Comparison of ENCODE assay signal across 8 cellular contexts in genomic region chr6:84764332-84765049, GRCh38. TPM values are rescaled to one million over a fixed set of nuclear protein-coding genes. Genes with fewer than 3 reads are reported as not detected.
DNase-seq lines count a peak whose midpoint lies in the region; ATAC-seq lines count a peak whose summit lies in the region.

TSS of gene TBX18 (minus strand) at chr6:84764598. CDS start at chr6:84764181, 417 bp downstream.

- peaks cover 6% of the 10 kb centered on the region; the same call in 1 of the 2 replicates for H3K4me1 ChIP-seq in iPS DF 6.9 (ENCODE audit: control insufficient read depth, insufficient read depth, low read length)

- no peak within 1 kb of the TSS for H3K27ac ChIP-seq in iPS DF 6.9 (ENCODE audit: low read length)

- no peaks in the 10 kb centered on the region for H3K36me3 ChIP-seq in iPS DF 6.9 (ENCODE audit: control insufficient read depth, insufficient read depth, low read length)

- peak within 1 kb of the TSS; percentile 51; the same call in 1 of the 2 replicates for H3K4me3 ChIP-seq in iPS DF 6.9 (ENCODE audit: low read length)

- no CpG with 5 or more reads among the region's 42 CpGs for WGBS in iPS DF 6.9 (ENCODE audit: insufficient coverage, insufficient read length)

- peaks cover 0 to 9% of the 10 kb centered on the region in 2 donors for H3K4me1 Mint-ChIP-seq in effector memory CD8-positive, alpha-beta T cell (ENCODE audit: low read depth in 2 of 2)

- H3K27ac Mint-ChIP-seq in effector memory CD8-positive, alpha-beta T cell = no peak within 1 kb of the TSS

- no peaks in the 10 kb centered on the region for H3K9me3 ChIP-seq in iPS DF 6.9 (ENCODE audit: control insufficient read depth, insufficient read depth, low read length)

- peaks cover 69 to 76% of the 10 kb centered on the region in 2 donors for H3K27me3 Mint-ChIP-seq in effector memory CD8-positive, alpha-beta T cell

- H3K4me3 Mint-ChIP-seq in effector memory CD8-positive, alpha-beta T cell = peak within 1 kb of the TSS in 1 of 2 donors; percentile 66

- H3K36me3 Mint-ChIP-seq in effector memory CD8-positive, alpha-beta T cell (ENCODE audit: insufficient read depth) = no peaks in the 10 kb centered on the region

- H3K27me3 ChIP-seq in iPS DF 6.9 (ENCODE audit: control insufficient read depth, insufficient read depth, low read length) = peaks cover 65% of the 10 kb centered on the region

- DNase-seq in ELF-1 (ENCODE audit: low read depth, low spot score) = peak; percentile 98
- peak; percentile 88 for DNase-seq in NCI-H1417 treated with DMSO at 0.1 percent for 48 hours (lab: John Stamatoyannopoulos, UW)
- DNase-seq in astrocyte of the hippocampus (ENCODE audit: low read depth, low spot score) = peak; percentile 96
- no peak for DNase-seq in iPS DF 6.9 (ENCODE audit: low read depth, low spot score)
- peak; percentile 92 for DNase-seq in renal cortical epithelial cell (ENCODE audit: low read depth)
- DNase-seq in effector memory CD8-positive, alpha-beta T cell = no peak
- no peak for DNase-seq in GF-D8 (lab: John Stamatoyannopoulos, UW)

- H3K9me3 Mint-ChIP-seq in effector memory CD8-positive, alpha-beta T cell = peaks cover 0 to 4% of the 10 kb centered on the region in 2 donors

- no peak for ATAC-seq in effector memory CD8-positive, alpha-beta T cell (replicated peaks)
- ATAC-seq in HG03571 (IDR thresholded peaks at IDR 0.05; ENCODE audit: unreplicated experiment) = no peak

RNA-seq across cellular contexts. Expression of gene TBX18, which starts in this region (rescaled TPM):
- 2.3 and 2.4 TPM in 2 replicates for total RNA-seq in renal cortical epithelial cell

Comparison
In these comparisons a context has a peak if more than half of its experiments do, and no peak if none do; other contexts are left out.
1. DNase-seq: peak in ELF-1 (single experiment), NCI-H1417 treated with DMSO at 0.1 percent for 48 hours (single experiment), astrocyte of the hippocampus (single experiment) and renal cortical epithelial cell (single experiment); none in iPS DF 6.9 (single experiment), effector memory CD8-positive, alpha-beta T cell (0 of 3) and GF-D8 (single experiment).